Comparison of ENCODE assay signal across 8 cellular contexts in the genomic region with DNA sequence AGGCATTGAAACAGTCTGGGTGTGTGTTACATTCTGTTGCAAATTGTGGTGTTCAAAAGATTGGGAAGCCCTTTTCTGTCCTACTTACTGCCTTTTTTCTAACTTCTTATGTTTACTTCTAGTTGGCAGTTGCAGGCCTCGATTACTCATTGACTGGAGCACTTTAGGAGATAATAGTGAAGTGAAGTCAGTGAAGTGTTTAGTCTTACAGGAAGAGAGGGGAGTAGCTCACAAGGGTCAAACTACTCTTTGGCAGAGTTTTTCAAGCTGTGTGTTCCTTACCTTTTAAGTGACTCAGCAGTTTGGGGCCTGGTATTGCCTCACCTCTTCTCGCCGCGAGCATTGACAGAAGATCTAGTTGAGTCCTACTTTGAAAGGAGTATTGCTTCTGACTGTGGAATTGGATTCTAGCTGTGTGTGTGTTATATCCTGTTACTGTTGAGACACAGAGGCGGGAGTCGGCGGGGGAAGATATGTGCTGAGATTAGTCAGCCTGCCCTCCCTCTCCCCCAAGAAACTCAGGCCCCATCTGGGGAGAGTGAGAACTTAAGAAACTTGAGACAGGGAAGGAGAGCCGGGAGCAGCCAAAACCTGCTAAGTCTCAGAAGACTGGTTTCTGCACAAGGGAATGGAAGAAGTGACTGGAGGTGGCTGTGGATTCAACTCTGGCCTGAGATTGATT. TPM values are rescaled to one million over a fixed set of nuclear protein-coding genes. Genes with fewer than 3 reads are reported as not detected.
DNase-seq lines count a peak whose midpoint lies in the region; ATAC-seq and TF ChIP-seq lines count a peak whose summit lies in the region.

No MANE protein-coding gene starts in this region.

- peak overlapping the region; percentile 83 for H3K27ac ChIP-seq in caudate nucleus (ENCODE audit: low read depth, low read length)
- H3K27ac ChIP-seq in liver (ENCODE audit: low read depth in 1 of 2, low read length in 2 of 2): peak overlapping the region; percentile 42 to 57

- H3K9me3 ChIP-seq in liver (ENCODE audit: control insufficient read depth in 4 of 4, low read length in 3 of 4): no peaks in the 10 kb centered on the region

- TF ChIP-seq RAD21 in liver (IDR thresholded peaks at IDR 0.05): peak in 1 of 2 donors; percentile 7

- 26% methylated on average over 8 of the region's 8 CpGs for WGBS in liver

- CTCF ChIA-PET in AG04449 (lab: Yijun Ruan, JAX): interaction anchor here (1.0 to 9.6 kb wide), 4 partner anchors 19 to 223 kb away, joined by 3 to 247 read pairs (median 10); a partner anchor contains a TSS

- no peak overlapping the region for H3K9ac ChIP-seq in liver (ENCODE audit: low read depth in 1 of 2, low read length in 2 of 2)

- peaks cover 2 to 52% (median 31%) of the 10 kb centered on the region in 4 donors for H3K4me1 ChIP-seq in liver (ENCODE audit: control insufficient read depth in 4 of 4, insufficient read depth in 4 of 4, low read length in 3 of 4)

- ATAC-seq in GM18873 (IDR thresholded peaks at IDR 0.05; ENCODE audit: low FRiP score, unreplicated experiment) (peak; percentile 48), HG03342 (IDR thresholded peaks at IDR 0.05; ENCODE audit: unreplicated experiment) (peak; percentile 81)

- H3K4me3 ChIP-seq in AG04449 (ENCODE audit: low read depth, low read length) (peak overlapping the region; percentile 48), liver (ENCODE audit: low read depth in 1 of 3, low read length in 3 of 3) (peak overlapping the region in 1 of 3 donors; percentile 19)

- TF ChIP-seq CTCF in AG04449 (IDR thresholded peaks at IDR 0.05; ENCODE audit: insufficient read depth, low read length, missing control alignments) (no peak), liver (IDR thresholded peaks at IDR 0.05; ENCODE audit: low read depth, low read length, missing input control) (no peak)

- no peaks in the 10 kb centered on the region for H3K36me3 ChIP-seq in liver (ENCODE audit: control insufficient read depth in 4 of 4, insufficient read depth in 3 of 4, low read depth in 1 of 4, low read length in 3 of 4)

- peak; percentile 93 for DNase-seq in AG04449 (ENCODE audit: low read depth, low spot score)
- DNase-seq in SIG-M5 treated with dmso at 0.1 percent for 504 hours (lab: John Stamatoyannopoulos, UW; ENCODE audit: unreplicated experiment): peak; percentile 79
- DNase-seq in caudate nucleus (lab: John Stamatoyannopoulos, UW): peak in 9 of 61 donors; percentile 12 to 75 (median 29)
- peak; percentile 59 for DNase-seq in stimulated activated CD8-positive, alpha-beta memory T cell treated with anti-CD3 and anti-CD28 coated beads, Interleukin-4, amount 100 ng/mL, for 48 hours
- no peak for DNase-seq in putamen (ENCODE audit: low spot score)

- POLR2A ChIA-PET in AG04449 (lab: Yijun Ruan, JAX): interaction anchor here (0.7 to 1.2 kb wide), 3 partner anchors 11 to 20 kb away, joined by 3 to 7 read pairs (median 6); a partner anchor contains a TSS

- H3K27me3 ChIP-seq in liver (ENCODE audit: control insufficient read depth in 4 of 4, insufficient read depth in 4 of 4, low read length in 3 of 4): no peaks in the 10 kb centered on the region

TF ChIP-seq in liver, 16 proteins besides CTCF, POLR2A, EP300 and RAD21:
- TF ChIP-seq, protein P1, sequence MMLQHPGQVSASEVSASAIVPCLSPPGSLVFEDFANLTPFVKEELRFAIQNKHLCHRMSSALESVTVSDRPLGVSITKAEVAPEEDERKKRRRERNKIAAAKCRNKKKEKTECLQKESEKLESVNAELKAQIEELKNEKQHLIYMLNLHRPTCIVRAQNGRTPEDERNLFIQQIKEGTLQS (IDR thresholded peaks at IDR 0.05): peak; percentile 54
- TF ChIP-seq NR2F2 (IDR thresholded peaks at IDR 0.05): peak; percentile 33
- no peak for TF ChIP-seq GABPA (IDR thresholded peaks at IDR 0.05 in 1 of 2, conservative IDR thresholded peaks at IDR 0.05 in 1 of 2)
- TF ChIP-seq RXRA (IDR thresholded peaks at IDR 0.05): peak; percentile 24 to 43
- TF ChIP-seq HNF4A (conservative IDR thresholded peaks at IDR 0.05): peak in 1 of 2 donors; percentile 42
- TF ChIP-seq JUND (IDR thresholded peaks at IDR 0.05): peak; percentile 63
- peak; percentile 39 for TF ChIP-seq YY1 (IDR thresholded peaks at IDR 0.05)
- no peak for TF ChIP-seq TAF1 (conservative IDR thresholded peaks at IDR 0.05)
- TF ChIP-seq HNF4G (IDR thresholded peaks at IDR 0.05): no peak
- TF ChIP-seq, protein P2, sequence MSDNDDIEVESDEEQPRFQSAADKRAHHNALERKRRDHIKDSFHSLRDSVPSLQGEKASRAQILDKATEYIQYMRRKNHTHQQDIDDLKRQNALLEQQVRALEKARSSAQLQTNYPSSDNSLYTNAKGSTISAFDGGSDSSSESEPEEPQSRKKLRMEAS (IDR thresholded peaks at IDR 0.05): peak; percentile 31
- TF ChIP-seq FOXA2 (IDR thresholded peaks at IDR 0.05): no peak
- TF ChIP-seq FOXA1 (IDR thresholded peaks at IDR 0.05): no peak
- peak; percentile 6 for TF ChIP-seq SP1 (IDR thresholded peaks at IDR 0.05)

RNA-seq across cellular contexts. Expression of a gene that starts 19.3 kb away (rescaled TPM):
- total RNA-seq in liver: 10 to 100 TPM; 27.1 to 40.7 TPM
- polyA plus RNA-seq in liver: 10 to 100 TPM; 24.9 to 33.5 TPM

RNA-seq across cellular contexts. Expression of a gene that starts 30.5 kb away (rescaled TPM):
- total RNA-seq in liver: 10 to 100 TPM; 20.5 to 22.8 TPM
- 1 to 10 TPM; 5.8 to 6.0 TPM for polyA plus RNA-seq in liver
